ENCODE assay signal across 8 cellular contexts in the genomic region with DNA sequence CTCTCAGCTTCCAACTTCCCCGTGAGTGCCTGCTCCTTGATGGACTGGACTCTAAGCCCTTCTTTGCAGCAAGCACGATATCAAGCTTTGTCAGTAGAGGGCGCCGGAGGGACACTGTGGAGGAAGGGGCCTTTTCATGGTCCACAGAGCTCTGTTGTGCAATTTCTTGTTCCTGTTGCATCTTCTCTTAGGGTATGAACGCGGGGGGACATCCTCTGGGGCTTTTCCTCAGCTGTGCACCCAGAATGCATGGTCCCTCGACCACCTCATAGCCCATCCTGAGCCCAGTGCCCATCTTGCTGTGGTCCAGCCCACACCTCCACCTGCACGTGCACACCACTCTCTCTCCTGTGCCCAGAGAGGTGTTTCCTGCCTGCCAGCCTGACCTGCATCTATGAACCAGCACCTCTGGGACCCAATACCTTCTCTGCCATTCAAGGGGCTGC.
DNase-seq lines count a peak whose midpoint lies in the region; ATAC-seq and TF ChIP-seq lines count a peak whose summit lies in the region.

No MANE protein-coding gene starts in this region.

- H3K36me3 ChIP-seq in GM06990 (ENCODE audit: control insufficient read depth, insufficient read depth, low read length) (no peaks in the 10 kb centered on the region), SK-N-MC (ENCODE audit: insufficient read depth, low read length) (no peaks in the 10 kb centered on the region), right atrium auricular region (no peaks in the 10 kb centered on the region)

- H3K27ac ChIP-seq in SK-N-MC (no peak overlapping the region), right atrium auricular region (no peak overlapping the region)

- ATAC-seq in GM18511 (IDR thresholded peaks at IDR 0.05; ENCODE audit: unreplicated experiment) = no peak

- H3K4me1 ChIP-seq in right atrium auricular region = no peaks in the 10 kb centered on the region

- H3K4me3 ChIP-seq in GM06990 (replicated peaks; ENCODE audit: low read depth, low read length) = no peak overlapping the region
- no peak overlapping the region for H3K4me3 ChIP-seq in SK-N-MC
- H3K4me3 ChIP-seq in right atrium auricular region = no peak overlapping the region

- TF ChIP-seq CTCF in GM06990 (IDR thresholded peaks at IDR 0.05; ENCODE audit: insufficient read depth, low read length, poor library complexity, severe bottlenecking) = peak; percentile 85
- TF ChIP-seq CTCF in right atrium auricular region (IDR thresholded peaks at IDR 0.05) = peak; percentile 43 to 84

- H3K27me3 ChIP-seq in GM06990 (replicated peaks; ENCODE audit: control insufficient read depth, insufficient read depth, low read length) (no peaks in the 10 kb centered on the region), right atrium auricular region (no peaks in the 10 kb centered on the region)

- H3K9ac ChIP-seq in SK-N-MC (ENCODE audit: insufficient read length) = no peak overlapping the region

- H3K9me3 ChIP-seq in SK-N-MC (ENCODE audit: low read depth, low read length) (no peaks in the 10 kb centered on the region), right atrium auricular region (peaks cover 0 to 13% of the 10 kb centered on the region in 2 donors)

- DNase-seq in GM06990 (ENCODE audit: extremely low read depth, insufficient read length) = peak; percentile 25
- peak; percentile 80 to 94 (median 91) for DNase-seq in NCI-H1417 (lab: John Stamatoyannopoulos, UW)
- peak; percentile 60 for DNase-seq in SK-N-MC (ENCODE audit: low read depth, low spot score)
- DNase-seq in anterior cingulate cortex (lab: John Stamatoyannopoulos, UW) = peak in 53 of 58 donors; percentile 15 to 83 (median 49)
- DNase-seq in right atrium auricular region (ENCODE audit: low spot score) = peak; percentile 72
- DNase-seq in renal cortical epithelial cell (ENCODE audit: low read depth) = peak; percentile 87
- DNase-seq in effector CD8-positive, alpha-beta T cell (lab: John Stamatoyannopoulos, UW) = no peak
